8 cellular contexts compared by ENCODE assay signal in genomic region chr12:106245767-106246166, GRCh38. TPM values are rescaled to one million over a fixed set of nuclear protein-coding genes. Genes with fewer than 3 reads are reported as not detected.
DNase-seq lines count a peak whose midpoint lies in the region; ATAC-seq and TF ChIP-seq lines count a peak whose summit lies in the region.

No MANE protein-coding gene starts in this region.

- H3K18ac ChIP-seq in mesenchymal stem cell (ENCODE audit: low read depth in 1 of 2, low read length in 2 of 2): peak overlapping the region in 1 of 2 experiments; percentile 4

- no peak for TF ChIP-seq CTCF in natural killer cell (IDR thresholded peaks at IDR 0.05)
- TF ChIP-seq CTCF in brain (conservative IDR thresholded peaks at IDR 0.05): no peak

- H3K79me1 ChIP-seq in mesenchymal stem cell (replicated peaks; ENCODE audit: low read length, poor library complexity, severe bottlenecking): peaks cover 2% of the 10 kb centered on the region

- peak overlapping the region; percentile 3 for H3K4me2 ChIP-seq in mesenchymal stem cell (ENCODE audit: low read length, poor library complexity, severe bottlenecking)

- peak overlapping the region in 1 of 2 donors; percentile 22 for H3K27ac Mint-ChIP-seq in natural killer cell treated with Interleukin-12 subunit alpha and Interleukin-12 subunit beta and Interleukin-15 and Interleukin-18, amount 100 ng/mL, for 72 hours
- H3K27ac Mint-ChIP-seq in natural killer cell: no peak overlapping the region
- H3K27ac Mint-ChIP-seq in brain: peak overlapping the region; percentile 70 to 93 (median 80)

- H3K36me3 Mint-ChIP-seq in natural killer cell treated with Interleukin-12 subunit alpha and Interleukin-12 subunit beta and Interleukin-15 and Interleukin-18, amount 100 ng/mL, for 72 hours: no peaks in the 10 kb centered on the region
- H3K36me3 Mint-ChIP-seq in natural killer cell: no peaks in the 10 kb centered on the region
- peaks cover 44% of the 10 kb centered on the region for H3K36me3 Mint-ChIP-seq in brain

- peaks cover 7 to 10% of the 10 kb centered on the region in 2 donors for H3K4me1 Mint-ChIP-seq in natural killer cell treated with Interleukin-12 subunit alpha and Interleukin-12 subunit beta and Interleukin-15 and Interleukin-18, amount 100 ng/mL, for 72 hours (ENCODE audit: low read depth in 2 of 2)
- peaks cover 0 to 9% of the 10 kb centered on the region in 2 donors for H3K4me1 Mint-ChIP-seq in natural killer cell
- peaks cover 54% of the 10 kb centered on the region for H3K4me1 Mint-ChIP-seq in brain

- no peak for ATAC-seq in natural killer cell treated with Interleukin-12 subunit alpha and Interleukin-12 subunit beta and Interleukin-15 and Interleukin-18, amount 100 ng/mL, for 72 hours
- ATAC-seq in natural killer cell (no peak), aorta (ENCODE audit: low FRiP score) (peak; percentile 37), HG03354 (IDR thresholded peaks at IDR 0.05; ENCODE audit: poor library complexity, severe bottlenecking, unreplicated experiment) (no peak)

- peak overlapping the region; percentile 52 for H2BK15ac ChIP-seq in mesenchymal stem cell (ENCODE audit: low read depth, poor library complexity, severe bottlenecking)

- peak overlapping the region; percentile 65 for H3K4me3 Mint-ChIP-seq in natural killer cell treated with Interleukin-12 subunit alpha and Interleukin-12 subunit beta and Interleukin-15 and Interleukin-18, amount 100 ng/mL, for 72 hours
- H3K4me3 Mint-ChIP-seq in natural killer cell (no peak overlapping the region), brain (peak overlapping the region; percentile 82 to 89 (median 86))

- H3K36me3 ChIP-seq in mesenchymal stem cell (ENCODE audit: control insufficient read depth in 1 of 2, insufficient read depth in 2 of 2, low read depth in 1 of 2, low read length in 2 of 2) (peaks cover 8 to 33% of the 10 kb centered on the region in 2 experiments), aorta (ENCODE audit: control insufficient read depth in 1 of 2, insufficient read depth in 2 of 2, low read length in 1 of 2) (peaks cover 0 to 1% of the 10 kb centered on the region in 2 donors)

- H3K9me3 Mint-ChIP-seq in natural killer cell treated with Interleukin-12 subunit alpha and Interleukin-12 subunit beta and Interleukin-15 and Interleukin-18, amount 100 ng/mL, for 72 hours: no peaks in the 10 kb centered on the region
- H3K9me3 Mint-ChIP-seq in natural killer cell: no peaks in the 10 kb centered on the region
- H3K9me3 Mint-ChIP-seq in brain: no peaks in the 10 kb centered on the region

- no peak overlapping the region for H3K23ac ChIP-seq in mesenchymal stem cell (ENCODE audit: low read length in 2 of 2)

- no peak overlapping the region for H4K91ac ChIP-seq in mesenchymal stem cell (ENCODE audit: low read length)

- no peak overlapping the region for H2BK12ac ChIP-seq in mesenchymal stem cell (ENCODE audit: low read length in 2 of 2)

- no peak overlapping the region for H2AK5ac ChIP-seq in mesenchymal stem cell (ENCODE audit: low read length, severe bottlenecking)

- H3K9ac ChIP-seq in mesenchymal stem cell (ENCODE audit: low read length): peak overlapping the region; percentile 98

- no peak overlapping the region for H4K8ac ChIP-seq in mesenchymal stem cell (ENCODE audit: low read length)

- WGBS in mesenchymal stem cell: 87% methylated on average over 12 of the region's 12 CpGs
- whole genome bisulfite sequencing in aorta, 2 donors: 13% methylated on average over 12 of the region's 12 CpGs

- H3K9me3 ChIP-seq in mesenchymal stem cell (ENCODE audit: control insufficient read depth, low read length) (no peaks in the 10 kb centered on the region), aorta (ENCODE audit: control insufficient read depth, low read length) (no peaks in the 10 kb centered on the region)

- peaks cover 0 to 17% of the 10 kb centered on the region in 2 donors for H3K27me3 Mint-ChIP-seq in natural killer cell treated with Interleukin-12 subunit alpha and Interleukin-12 subunit beta and Interleukin-15 and Interleukin-18, amount 100 ng/mL, for 72 hours
- peaks cover 6 to 9% of the 10 kb centered on the region in 2 donors for H3K27me3 Mint-ChIP-seq in natural killer cell (ENCODE audit: low read depth in 2 of 2)
- peaks cover 11% of the 10 kb centered on the region for H3K27me3 Mint-ChIP-seq in brain

- DNase-seq in natural killer cell treated with Interleukin-12 subunit alpha and Interleukin-12 subunit beta and Interleukin-15 and Interleukin-18, amount 100 ng/mL, for 72 hours (ENCODE audit: low spot score): no peak
- DNase-seq in natural killer cell: no peak
- peak; percentile 77 for DNase-seq in mesenchymal stem cell
- DNase-seq in aorta: peak; percentile 80 to 81
- no peak for DNase-seq in effector CD8-positive, alpha-beta T cell (lab: John Stamatoyannopoulos, UW)
- no peak for DNase-seq in occipital lobe (lab: John Stamatoyannopoulos, UW)

- H3K4me3 ChIP-seq in mesenchymal stem cell (ENCODE audit: insufficient read depth in 1 of 2, low read depth in 1 of 2, low read length in 2 of 2) (peak overlapping the region in 1 of 2 experiments; percentile 92), aorta (ENCODE audit: low read length in 2 of 2) (peak overlapping the region in 1 of 2 donors; percentile 12)

- no peak overlapping the region for H2BK120ac ChIP-seq in mesenchymal stem cell (ENCODE audit: low read depth, low read length)

- no peak overlapping the region for H3K4ac ChIP-seq in mesenchymal stem cell (ENCODE audit: low read depth in 1 of 2, low read length in 2 of 2)

- intact Hi-C loops in natural killer cell (cut with micrococcal nuclease) (loop anchor here (5.0 kb wide), 1 partner anchor 112 kb away; the partner anchor contains the start of gene POLR3B), aorta (cut with DNase I) (loop anchor here (2.0 to 5.0 kb wide), 2 partner anchors 57 kb away; partner anchors contain the start of gene TCP11L2 (in 2 of the 2))

- H2BK5ac ChIP-seq in mesenchymal stem cell (ENCODE audit: low read depth, low read length, poor library complexity, severe bottlenecking): no peak overlapping the region

- no peak overlapping the region for H2AFZ ChIP-seq in mesenchymal stem cell (ENCODE audit: low read depth, low read length)

- no peak overlapping the region for H3K14ac ChIP-seq in mesenchymal stem cell (ENCODE audit: low read length in 2 of 2)

- H3K4me1 ChIP-seq in mesenchymal stem cell (ENCODE audit: control insufficient read depth, insufficient read depth, low read depth, low read length) (peaks cover 15% of the 10 kb centered on the region), aorta (ENCODE audit: control insufficient read depth in 1 of 2, insufficient read depth in 2 of 2, low read length in 2 of 2) (peaks cover 0 to 4% of the 10 kb centered on the region in 2 donors)

- H3K27me3 ChIP-seq in mesenchymal stem cell (ENCODE audit: control insufficient read depth in 1 of 2, insufficient read depth in 1 of 2, low read length in 2 of 2) (no peaks in the 10 kb centered on the region), aorta (ENCODE audit: control insufficient read depth in 1 of 2, insufficient read depth in 2 of 2, low read length in 1 of 2) (no peaks in the 10 kb centered on the region)

- H3K27ac ChIP-seq in mesenchymal stem cell (ENCODE audit: low read length, poor library complexity, severe bottlenecking) (peak overlapping the region; percentile 70), aorta (ENCODE audit: low read depth in 1 of 2, low read length in 2 of 2) (peak overlapping the region in 1 of 2 donors; percentile 80)

RNA-seq across cellular contexts. Expression of gene CKAP4, which starts 2.1 kb away (rescaled TPM):
- 1 to 10 TPM; 1.1 to 3.3 TPM for total RNA-seq in natural killer cell treated with Interleukin-12 subunit alpha and Interleukin-12 subunit beta and Interleukin-15 and Interleukin-18, amount 100 ng/mL, for 72 hours
- 10 to 100 TPM in 1 of 3 donors, 1 to 10 TPM in 2; 2.0 to 19.4 (median 2.0) TPM for total RNA-seq in natural killer cell
- 35.6 TPM for polyA plus RNA-seq in brain (ENCODE audit: insufficient read depth, low read depth, low replicate concordance)
- 382 TPM for polyA plus RNA-seq in mesenchymal stem cell (2013, experiment 1 of 2)
- polyA plus RNA-seq in mesenchymal stem cell (2013, experiment 2 of 2): 384 TPM
- total RNA-seq in aorta: 10 to 100 TPM; 61.1 to 69.6 TPM
- 10 to 100 TPM; 17.2 to 25.4 TPM for polyA plus RNA-seq in aorta
- total RNA-seq in occipital lobe: 20.3 TPM

RNA-seq across cellular contexts. Expression of gene TCP11L2, which starts 56.8 kb away (rescaled TPM):
- 1 to 10 TPM; 3.5 to 5.8 TPM for total RNA-seq in natural killer cell treated with Interleukin-12 subunit alpha and Interleukin-12 subunit beta and Interleukin-15 and Interleukin-18, amount 100 ng/mL, for 72 hours
- 10 to 100 TPM; 68.8 to 97.7 (median 71.1) TPM for total RNA-seq in natural killer cell
- polyA plus RNA-seq in brain (ENCODE audit: insufficient read depth, low read depth, low replicate concordance): 3.6 TPM
- polyA plus RNA-seq in mesenchymal stem cell (2013, experiment 1 of 2): 9.8 TPM
- 9.8 TPM for polyA plus RNA-seq in mesenchymal stem cell (2013, experiment 2 of 2)
- total RNA-seq in aorta: 10 to 100 TPM; 24.8 to 50.9 TPM
- polyA plus RNA-seq in aorta: 1 to 10 TPM; 5.5 to 9.2 TPM
- 39.8 TPM for total RNA-seq in occipital lobe

Comparison
In these comparisons a context has a peak if more than half of its experiments do, and no peak if none do; other contexts are left out.
1. DNase-seq: peak in mesenchymal stem cell (single experiment) and aorta (2 of 2); none in natural killer cell treated with Interleukin-12 subunit alpha and Interleukin-12 subunit beta and Interleukin-15 and Interleukin-18, amount 100 ng/mL, for 72 hours (single experiment), natural killer cell (single experiment), effector CD8-positive, alpha-beta T cell (single experiment) and occipital lobe (single experiment).
2. H3K27ac Mint-ChIP-seq: peak in brain (5 of 5); none in natural killer cell (0 of 2).